In the genomic region with DNA sequence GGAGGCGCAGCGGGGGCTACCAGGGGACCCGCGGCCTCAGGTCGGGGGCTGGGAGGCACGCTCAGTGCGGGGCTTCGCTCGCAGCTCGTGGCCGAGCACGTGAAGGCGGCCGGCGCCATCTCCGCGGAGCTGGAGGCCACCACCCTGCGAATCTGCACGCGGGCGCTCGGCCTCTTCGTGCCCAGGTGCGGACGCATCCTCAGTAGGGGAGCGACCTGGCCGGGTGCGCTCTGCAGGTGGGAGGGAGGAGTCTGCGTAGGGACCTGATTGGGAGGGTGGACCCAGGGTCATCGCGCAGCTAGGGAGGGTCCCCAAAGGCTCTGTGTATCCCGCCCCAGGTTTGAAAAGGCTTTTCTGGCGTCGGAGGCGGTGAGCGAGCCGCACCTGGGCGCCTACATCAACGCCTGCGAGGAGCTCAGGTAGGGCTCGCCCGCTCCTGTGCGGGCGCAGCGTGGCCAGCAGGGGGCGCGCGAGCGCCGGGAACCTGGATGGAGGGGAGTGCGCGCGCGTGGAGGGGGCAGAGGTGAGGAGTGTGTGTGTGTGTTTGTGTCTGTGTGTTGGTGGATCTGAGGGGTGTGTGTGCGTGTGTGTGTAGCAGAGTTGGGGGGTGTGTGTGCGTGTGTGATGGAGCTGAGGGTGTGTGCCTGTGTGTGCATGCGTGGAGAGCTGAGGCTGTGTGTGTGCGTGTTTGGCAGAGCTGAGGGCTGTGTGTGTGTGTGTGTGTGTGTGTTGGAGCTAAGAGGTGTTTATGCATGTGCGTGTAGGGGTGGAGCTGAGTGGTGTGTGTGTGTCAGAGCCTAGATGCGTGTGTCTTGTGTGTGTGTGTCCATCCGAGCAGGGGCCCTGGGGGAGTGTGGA, we compare ENCODE assay signal across 8 cellular contexts. TPM values are rescaled to one million over a fixed set of nuclear protein-coding genes. Genes with fewer than 3 reads are reported as not detected.
DNase-seq lines count a peak whose midpoint lies in the region; ATAC-seq, FAIRE-seq and TF ChIP-seq lines count a peak whose summit lies in the region.

No MANE protein-coding gene starts in this region.

- intact Hi-C loops in A673 (cut with micrococcal nuclease; ENCODE audit: unreplicated experiment) (loop anchor here (1.0 to 2.0 kb wide), 2 partner anchors 80 to 187 kb away; no protein-coding TSS in a partner anchor), kidney (cut with DNase I) (loop anchor here (10.0 kb wide), 2 partner anchors 70 to 190 kb away; no protein-coding TSS in a partner anchor)

- no TSS peak for BruUV-seq in A673 (replicated peaks; lab: Mats Ljungman, UMichigan)

- peaks cover 26% of the 10 kb centered on the region for H3K4me1 Mint-ChIP-seq in WTC11

- no peak overlapping the region for H3K4me3 ChIP-seq in A673 (ENCODE audit: low read depth, low read length, poor library complexity, severe bottlenecking)
- no peak overlapping the region for H3K4me3 ChIP-seq in kidney (ENCODE audit: low read length in 2 of 2)

- no peak overlapping the region for H3K27ac Mint-ChIP-seq in WTC11

- POLR2A ChIA-PET in A673 (lab: Charles Lee; ENCODE audit: low non-redundant PET) = interaction anchor here (0.7 kb wide), 1 partner anchor 130 kb away, joined by 3 read pairs; no protein-coding TSS in a partner anchor
- POLR2A ChIA-PET in WTC11 (lab: Charles Lee) = interaction anchor here (1.5 kb wide), 1 partner anchor 81 kb away, joined by 4 read pairs; no protein-coding TSS in a partner anchor

- H3K36me3 ChIP-seq in A673 (ENCODE audit: insufficient read depth, low read length, poor library complexity, severe bottlenecking) = no peaks in the 10 kb centered on the region
- H3K36me3 ChIP-seq in kidney (ENCODE audit: control insufficient read depth in 1 of 2, insufficient read depth in 2 of 2, low read length in 2 of 2) = no peaks in the 10 kb centered on the region

- in situ Hi-C loops in T47D (cut with HindIII; ENCODE audit: low pct_unique_long_range_greater_than_20kb, low sequenced_read_pairs) = no loop called here

- peaks cover 30% of the 10 kb centered on the region for H3K27me3 ChIP-seq in A673 (replicated peaks; ENCODE audit: insufficient read depth, low read depth, low read length, poor library complexity)

- TF ChIP-seq CTCF in A673 (conservative IDR thresholded peaks at IDR 0.05; ENCODE audit: low read depth, low read length) (peak; percentile 100), WTC11 (IDR thresholded peaks at IDR 0.05) (peak; percentile 98), kidney (IDR thresholded peaks at IDR 0.05; ENCODE audit: borderline replicate concordance, extremely low read depth, insufficient read depth) (peak; percentile 98)

- ATAC-seq in WTC11 (peak; percentile 75), HG03565 (IDR thresholded peaks at IDR 0.05; ENCODE audit: unreplicated experiment) (no peak)

- DNase-seq in A673 (ENCODE audit: low spot score) (peak; percentile 64), GM18507 (ENCODE audit: extremely low spot score, insufficient read length, low read depth) (peak; percentile 75), MV-4-11 (lab: John Stamatoyannopoulos, UW) (peak; percentile 34), WTC11 (ENCODE audit: low spot score) (peak; percentile 85), T47D (ENCODE audit: low read depth in 1 of 2, low spot score in 1 of 2) (peak; percentile 83 to 96), kidney (peak; percentile 89)
- peak; percentile 71 for DNase-seq in stimulated activated CD4-positive, alpha-beta T cell treated with anti-CD3 and anti-CD28 coated beads, Interleukin-4, amount 100 ng/mL, for 24 hours

- no peak overlapping the region for H3K9ac ChIP-seq in kidney (ENCODE audit: low read length in 2 of 2)

- H3K9me3 ChIP-seq in A673 (ENCODE audit: low read depth, low read length, poor library complexity, severe bottlenecking) (no peaks in the 10 kb centered on the region), kidney (ENCODE audit: control insufficient read depth in 1 of 2, low read length in 2 of 2) (no peaks in the 10 kb centered on the region)

- no peaks in the 10 kb centered on the region for H3K36me3 Mint-ChIP-seq in WTC11

- peak overlapping the region; percentile 30 for H3K4me3 Mint-ChIP-seq in WTC11

- FAIRE-seq in GM18507 (lab: Jason Lieb, UNC) = peak; percentile 77
- FAIRE-seq in kidney (lab: Jason Lieb, UNC) = no peak

- peaks cover 54% of the 10 kb centered on the region for H3K27me3 Mint-ChIP-seq in WTC11 (ENCODE audit: low read depth)

- H3K27ac ChIP-seq in A673 (ENCODE audit: low read depth, low read length, poor library complexity, severe bottlenecking) (no peak overlapping the region), kidney (ENCODE audit: low read depth in 2 of 2, low read length in 2 of 2) (no peak overlapping the region)

- CTCF ChIA-PET in A673 (lab: Charles Lee) (interaction anchor here (0.6 to 2.2 kb wide), 16 partner anchors 9 to 788 kb away, joined by 3 to 29 read pairs (median 4); no protein-coding TSS in a partner anchor), WTC11 (lab: Charles Lee) (interaction anchor here (0.5 to 6.3 kb wide), 76 partner anchors 8 to 442 kb away, joined by 3 to 199 read pairs (median 5); partner anchors contain the start of genes CDC42BPB, CKB, EIF5 and EXOC3L4)

- H3K4me1 ChIP-seq in A673 (ENCODE audit: insufficient read depth, low read length, poor library complexity, severe bottlenecking) (peaks cover 12% of the 10 kb centered on the region), kidney (ENCODE audit: control insufficient read depth in 1 of 2, insufficient read depth in 1 of 2, low read depth in 1 of 2, low read length in 2 of 2) (peaks cover 0 to 14% of the 10 kb centered on the region in 2 donors)

- H3K9me3 Mint-ChIP-seq in WTC11 = no peaks in the 10 kb centered on the region

TF ChIP-seq in WTC11, 78 proteins besides CTCF, POLR2A, EP300 and RAD21 (continues in another document):
- TF ChIP-seq ZNF396 (CRISPR knock-in tag; IDR thresholded peaks at IDR 0.05; ENCODE audit: borderline replicate concordance) (no peak), FOXJ3 (CRISPR knock-in tag; IDR thresholded peaks at IDR 0.05; ENCODE audit: borderline replicate concordance) (no peak), CDX4 (CRISPR knock-in tag; IDR thresholded peaks at IDR 0.05; ENCODE audit: borderline replicate concordance) (no peak), ATF1 (CRISPR knock-in tag; IDR thresholded peaks at IDR 0.05) (no peak), EMX1 (CRISPR knock-in tag; IDR thresholded peaks at IDR 0.05) (no peak), TP53 (CRISPR knock-in tag; IDR thresholded peaks at IDR 0.05) (peak; percentile 37; the same call in 1 of the 2 replicates), KAT7 (CRISPR knock-in tag; IDR thresholded peaks at IDR 0.05; ENCODE audit: borderline replicate concordance) (no peak), RELA (CRISPR knock-in tag; IDR thresholded peaks at IDR 0.05; ENCODE audit: borderline replicate concordance) (peak; percentile 93), IRF1 (CRISPR knock-in tag; IDR thresholded peaks at IDR 0.05) (no peak; the same call in 1 of the 2 replicates), NR1H2 (CRISPR knock-in tag; IDR thresholded peaks at IDR 0.05) (0 out of 2 replicates have a peak, but pooled peaks have one; percentile 37), PRRX2 (CRISPR knock-in tag; IDR thresholded peaks at IDR 0.05) (no peak), TEAD1 (CRISPR knock-in tag; IDR thresholded peaks at IDR 0.05) (peak; percentile 49; the same call in 1 of the 2 replicates)
- TF ChIP-seq, protein P1, sequence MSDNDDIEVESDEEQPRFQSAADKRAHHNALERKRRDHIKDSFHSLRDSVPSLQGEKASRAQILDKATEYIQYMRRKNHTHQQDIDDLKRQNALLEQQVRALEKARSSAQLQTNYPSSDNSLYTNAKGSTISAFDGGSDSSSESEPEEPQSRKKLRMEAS (CRISPR knock-in tag; IDR thresholded peaks at IDR 0.05) = peak; percentile 97
- TF ChIP-seq, protein P2, sequence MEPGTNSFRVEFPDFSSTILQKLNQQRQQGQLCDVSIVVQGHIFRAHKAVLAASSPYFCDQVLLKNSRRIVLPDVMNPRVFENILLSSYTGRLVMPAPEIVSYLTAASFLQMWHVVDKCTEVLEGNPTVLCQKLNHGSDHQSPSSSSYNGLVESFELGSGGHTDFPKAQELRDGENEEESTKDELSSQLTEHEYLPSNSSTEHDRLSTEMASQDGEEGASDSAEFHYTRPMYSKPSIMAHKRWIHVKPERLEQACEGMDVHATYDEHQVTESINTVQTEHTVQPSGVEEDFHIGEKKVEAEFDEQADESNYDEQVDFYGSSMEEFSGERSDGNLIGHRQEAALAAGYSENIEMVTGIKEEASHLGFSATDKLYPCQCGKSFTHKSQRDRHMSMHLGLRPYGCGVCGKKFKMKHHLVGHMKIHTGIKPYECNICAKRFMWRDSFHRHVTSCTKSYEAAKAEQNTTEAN (CRISPR knock-in tag; IDR thresholded peaks at IDR 0.05) = peak; percentile 91

RNA-seq across cellular contexts. Expression of gene EXOC3L4, which starts 10.4 kb away (rescaled TPM):
- total RNA-seq in A673 (2021) (not detected in 2 replicates), WTC11 (2021) (0.21 to 0.42 TPM (median 0.30 TPM) in 3 replicates), kidney (11.6 TPM)
- 15.6 TPM for polyA plus RNA-seq in kidney (ENCODE audit: insufficient read depth, low read depth, low replicate concordance)

RNA-seq across cellular contexts. Expression of gene TNFAIP2, which starts 18.4 kb away (rescaled TPM):
- 5.5 and 7.0 TPM in 2 replicates for total RNA-seq in A673 (2021)
- total RNA-seq in WTC11 (2021) = 19.6 to 25.2 TPM (median 24.1 TPM) in 3 replicates
- total RNA-seq in kidney = 301 TPM
- polyA plus RNA-seq in kidney (ENCODE audit: insufficient read depth, low read depth, low replicate concordance) = 42.9 TPM

RNA-seq across cellular contexts. Expression of gene LBHD2, which starts 20.9 kb away (rescaled TPM):
- 0.99 and 2.3 TPM in 2 replicates for total RNA-seq in A673 (2021)
- not detected in 3 replicates for total RNA-seq in WTC11 (2021)
- not detected for total RNA-seq in kidney
- 0.82 TPM for polyA plus RNA-seq in kidney (ENCODE audit: insufficient read depth, low read depth, low replicate concordance)

RNA-seq across cellular contexts. Expression of gene CDC42BPB, which starts 47.5 kb away (rescaled TPM):
- total RNA-seq in A673 (2021) (103 and 106 TPM in 2 replicates), WTC11 (2021) (87.1 to 96.9 TPM (median 87.3 TPM) in 3 replicates), kidney (127 TPM)
- polyA plus RNA-seq in kidney (ENCODE audit: insufficient read depth, low read depth, low replicate concordance) = 22.5 TPM

Comparison
In these comparisons a context has a peak if more than half of its experiments do, and no peak if none do; other contexts are left out.
1. DNase-seq: peak in every context shown above with its lines; median percentile 90 in T47D; 89 in kidney; 85 in WTC11; 75 in GM18507; 71 in stimulated activated CD4-positive, alpha-beta T cell treated with anti-CD3 and anti-CD28 coated beads, Interleukin-4, amount 100 ng/mL, for 24 hours; 64 in A673; 34 in MV-4-11.
2. RNA of gene TNFAIP2, which starts 18.4 kb away (total RNA-seq): 301 TPM in kidney (single experiment); 19.6 to 25.2 TPM in WTC11 and 5.5 to 7.0 TPM in A673; every median in the first group is over 10 times any median in the second.
3. Peak in every context shown above with its lines, with median percentiles within 50 percentile points of each other: CTCF ChIP-seq.